ENCODE assay signal across 11 cellular contexts in the genomic region with DNA sequence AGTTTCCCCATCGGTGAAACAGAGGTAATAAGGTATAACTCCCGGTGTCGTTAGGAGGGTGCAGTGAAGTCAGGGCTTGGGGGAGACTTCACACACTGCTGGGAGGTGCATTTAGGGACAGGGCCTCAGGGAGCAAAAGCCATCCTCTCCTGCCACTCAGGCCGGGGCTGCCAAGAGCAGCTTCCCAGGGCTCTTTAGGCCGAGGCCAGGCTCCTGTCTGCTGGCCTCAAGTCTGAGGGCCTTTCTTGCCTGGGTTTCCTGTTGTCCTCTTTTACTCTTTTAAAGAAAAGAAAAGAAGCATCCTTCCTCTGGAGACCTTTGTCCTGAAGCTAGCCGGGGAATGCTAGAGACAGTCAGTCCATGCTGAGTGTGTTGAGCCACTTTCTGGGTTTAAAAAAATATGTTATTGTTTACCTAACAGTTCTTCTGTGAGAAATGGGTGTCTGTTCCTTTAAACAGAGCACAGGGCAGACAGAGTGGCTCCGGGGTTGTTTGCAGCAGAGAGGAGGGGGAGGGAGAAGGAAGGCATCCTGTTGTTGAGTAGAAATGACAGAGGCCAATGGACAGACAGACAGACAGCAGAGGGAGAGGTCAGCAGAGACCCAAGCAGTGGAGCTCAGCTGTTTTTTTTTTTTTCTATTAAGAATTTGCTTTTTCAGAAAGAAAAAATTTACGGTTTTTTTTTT.
DNase-seq lines count a peak whose midpoint lies in the region; ATAC-seq and TF ChIP-seq lines count a peak whose summit lies in the region.
"Had no signal": no experiment of that assay in that cellular context is flagged by ENCODE, and none has a peak within 500 bp of the region (broad histone marks: within the 10 kb centered on the region; RNA-seq: fewer than 3 reads in every experiment).

No MANE protein-coding gene starts in this region.

- no peaks in the 10 kb centered on the region for H3K79me2 ChIP-seq in fibroblast of lung (ENCODE audit: control insufficient read depth, insufficient read depth, low read length)

- no peaks in the 10 kb centered on the region for H3K36me3 ChIP-seq in fibroblast of lung (ENCODE audit: control insufficient read depth, insufficient read depth, low read length)
- H3K36me3 ChIP-seq in skeletal muscle satellite cell (ENCODE audit: insufficient read depth, low read length), result no peaks in the 10 kb centered on the region
- H3K36me3 ChIP-seq in vagina, result no peaks in the 10 kb centered on the region

- H3K27me3 ChIP-seq in fibroblast of lung (ENCODE audit: control insufficient read depth, insufficient read depth, low read length), result no peaks in the 10 kb centered on the region
- H3K27me3 ChIP-seq in skeletal muscle satellite cell (ENCODE audit: control insufficient read depth, insufficient read depth, low read length), result no peaks in the 10 kb centered on the region
- H3K27me3 ChIP-seq in vagina, result no peaks in the 10 kb centered on the region
- H3K27me3 ChIP-seq: foreskin keratinocyte had no signal

- CTCF ChIA-PET in activated CD4-positive, alpha-beta T cell treated with anti-CD3 and anti-CD28 coated beads, Interleukin-2, amount 10 ng/mL, durations not matched to agents 7 days and 5 days (lab: Charles Lee), result interaction anchor here (0.8 to 1.4 kb wide), 2 partner anchors 12 to 25 kb away, joined by 3 to 6 read pairs; no protein-coding TSS in a partner anchor

- intact Hi-C loops in vagina (cut with DNase I), result no loop called here

- no peak overlapping the region for H3K4me3 Mint-ChIP-seq in activated CD4-positive, alpha-beta T cell treated with anti-CD3 and anti-CD28 coated beads, Interleukin-2, amount 10 ng/mL, durations not matched to agents 7 days and 5 days

- H3K9ac ChIP-seq in fibroblast of lung (ENCODE audit: insufficient read depth, low read length) (peak overlapping the region; percentile 2), skeletal muscle satellite cell (ENCODE audit: low read depth, low read length) (peak overlapping the region; percentile 75)

- no peaks in the 10 kb centered on the region for H3K27me3 Mint-ChIP-seq in activated CD4-positive, alpha-beta T cell treated with anti-CD3 and anti-CD28 coated beads, Interleukin-2, amount 10 ng/mL, durations not matched to agents 7 days and 5 days

- POLR2A ChIA-PET in activated CD4-positive, alpha-beta T cell treated with anti-CD3 and anti-CD28 coated beads, Interleukin-2, amount 10 ng/mL, durations not matched to agents 7 days and 5 days (lab: Charles Lee), result no interaction called here

- H3K36me3 Mint-ChIP-seq in activated CD4-positive, alpha-beta T cell treated with anti-CD3 and anti-CD28 coated beads, Interleukin-2, amount 10 ng/mL, durations not matched to agents 7 days and 5 days (ENCODE audit: low read depth), result no peaks in the 10 kb centered on the region

- DNase-seq in activated CD4-positive, alpha-beta T cell treated with anti-CD3 and anti-CD28 coated beads, Interleukin-2, amount 10 ng/mL, durations not matched to agents 7 days and 5 days, result peak; percentile 55
- DNase-seq in activated CD4-positive, alpha-beta T cell treated with anti-CD3 and anti-CD28 coated beads, Interleukin-2, amount 50 U/mL, for 4 hours, result no peak
- DNase-seq in OCI-M1 (lab: John Stamatoyannopoulos, UW), result peak; percentile 36
- DNase-seq in fibroblast of lung (ENCODE audit: low read depth in 2 of 2), result peak; percentile 23 to 28
- DNase-seq in SIG-M5 treated with dmso at 0.1 percent for 504 hours (lab: John Stamatoyannopoulos, UW; ENCODE audit: unreplicated experiment), result no peak
- no peak for DNase-seq in vagina (ENCODE audit: extremely low spot score in 2 of 2)
- DNase-seq: foreskin keratinocyte, substantia nigra had no signal

- ATAC-seq in HG03354 (IDR thresholded peaks at IDR 0.05; ENCODE audit: poor library complexity, severe bottlenecking, unreplicated experiment), result no peak
- ATAC-seq: foreskin keratinocyte, sciatic nerve had no signal

- H3K9me3 ChIP-seq in fibroblast of lung (ENCODE audit: control insufficient read depth, insufficient read depth, low read depth, low read length) (no peaks in the 10 kb centered on the region), skeletal muscle satellite cell (replicated peaks; ENCODE audit: low read length) (no peaks in the 10 kb centered on the region), vagina (no peaks in the 10 kb centered on the region)

- no peaks in the 10 kb centered on the region for H4K20me1 ChIP-seq in fibroblast of lung (ENCODE audit: control insufficient read depth, extremely low read depth, insufficient read depth, low read length)

- no peak for TF ChIP-seq POLR2A in vagina (IDR thresholded peaks at IDR 0.05)

- H3K4me2 ChIP-seq in fibroblast of lung (ENCODE audit: extremely low read depth, insufficient read depth, low read length), result peak overlapping the region; percentile 35
- peak overlapping the region; percentile 50 for H3K4me2 ChIP-seq in skeletal muscle satellite cell (ENCODE audit: low read length)

- H3K9me3 Mint-ChIP-seq in activated CD4-positive, alpha-beta T cell treated with anti-CD3 and anti-CD28 coated beads, Interleukin-2, amount 10 ng/mL, durations not matched to agents 7 days and 5 days, result no peaks in the 10 kb centered on the region

- peak overlapping the region; percentile 90 for H3K27ac Mint-ChIP-seq in activated CD4-positive, alpha-beta T cell treated with anti-CD3 and anti-CD28 coated beads, Interleukin-2, amount 10 ng/mL, durations not matched to agents 7 days and 5 days

- peak overlapping the region; percentile 85 for H2AFZ ChIP-seq in fibroblast of lung (ENCODE audit: low read length)

- H3K4me3 ChIP-seq in fibroblast of lung (replicated peaks in 1 of 4; ENCODE audit: control extremely low read depth in 1 of 4, insufficient read depth in 1 of 4, low read depth in 3 of 4, low read length in 4 of 4), result no peak overlapping the region
- H3K4me3 ChIP-seq in skeletal muscle satellite cell (ENCODE audit: low read length), result no peak overlapping the region
- no peak overlapping the region for H3K4me3 ChIP-seq in vagina

- TF ChIP-seq CTCF in fibroblast of lung (conservative IDR thresholded peaks at IDR 0.05 in 1 of 2, IDR thresholded peaks at IDR 0.05 in 1 of 2; ENCODE audit: low read depth in 1 of 2, low read length in 2 of 2), result no peak
- TF ChIP-seq CTCF in vagina (IDR thresholded peaks at IDR 0.05), result no peak

- H3K27ac ChIP-seq in fibroblast of lung (ENCODE audit: insufficient read depth, low read length) (peak overlapping the region; percentile 63), vagina (no peak overlapping the region)
- H3K27ac ChIP-seq: foreskin keratinocyte had no signal

- peaks cover 50% of the 10 kb centered on the region for H3K4me1 Mint-ChIP-seq in activated CD4-positive, alpha-beta T cell treated with anti-CD3 and anti-CD28 coated beads, Interleukin-2, amount 10 ng/mL, durations not matched to agents 7 days and 5 days

- peaks cover 31% of the 10 kb centered on the region for H3K4me1 ChIP-seq in fibroblast of lung (ENCODE audit: control insufficient read depth, extremely low read depth, insufficient read depth, low read length)
- H3K4me1 ChIP-seq in skeletal muscle satellite cell (ENCODE audit: control insufficient read depth, insufficient read depth, low read length), result peaks cover 48% of the 10 kb centered on the region
- H3K4me1 ChIP-seq in vagina, result no peaks in the 10 kb centered on the region

Comparison
In these comparisons a context has a peak if more than half of its experiments do, and no peak if none do; other contexts are left out.
1. DNase-seq: peak in activated CD4-positive, alpha-beta T cell treated with anti-CD3 and anti-CD28 coated beads, Interleukin-2, amount 10 ng/mL, durations not matched to agents 7 days and 5 days (single experiment), OCI-M1 (single experiment) and fibroblast of lung (2 of 2); none in activated CD4-positive, alpha-beta T cell treated with anti-CD3 and anti-CD28 coated beads, Interleukin-2, amount 50 U/mL, for 4 hours (0 of 2), SIG-M5 treated with dmso at 0.1 percent for 504 hours (single experiment) and vagina (0 of 2).